Comparison of ENCODE assay signal across 1 cellular context in genomic region chr4:41512139-41512538, GRCh38.
TF ChIP-seq lines count a peak whose summit lies in the region.

No MANE protein-coding gene starts in this region.

TF ChIP-seq in WTC11, 78 proteins besides CTCF, POLR2A, EP300 and RAD21 (continued from another document):
- TF ChIP-seq ERG (CRISPR knock-in tag; IDR thresholded peaks at IDR 0.05): no peak
- TF ChIP-seq PRRX2 (CRISPR knock-in tag; IDR thresholded peaks at IDR 0.05): no peak
- TF ChIP-seq JUN (CRISPR knock-in tag; IDR thresholded peaks at IDR 0.05): no peak
